Comparison of ENCODE assay signal across 2 cellular contexts in genomic region chr16:75233611-75233938, GRCh38.
TF ChIP-seq lines count a peak whose summit lies in the region.

No MANE protein-coding gene starts in this region.

TF ChIP-seq in HepG2, 621 proteins besides CTCF, POLR2A, EP300 and RAD21 (continues in another document):
- TF ChIP-seq MTF2 (CRISPR knock-in tag; IDR thresholded peaks at IDR 0.05; ENCODE audit: borderline replicate concordance): no peak
- TF ChIP-seq ZHX2 (IDR thresholded peaks at IDR 0.05; ENCODE audit: low read depth): no peak
- TF ChIP-seq ZHX2 (CRISPR knock-in tag; IDR thresholded peaks at IDR 0.05; ENCODE audit: borderline replicate concordance): no peak
- no peak for TF ChIP-seq ZNF562 (CRISPR knock-in tag; IDR thresholded peaks at IDR 0.05; ENCODE audit: borderline replicate concordance)
- no peak for TF ChIP-seq IRF2 (CRISPR knock-in tag; IDR thresholded peaks at IDR 0.05)
- TF ChIP-seq LBX2 (CRISPR knock-in tag; IDR thresholded peaks at IDR 0.05; ENCODE audit: borderline replicate concordance): no peak
- no peak for TF ChIP-seq NFYB (CRISPR knock-in tag; IDR thresholded peaks at IDR 0.05)
- no peak for TF ChIP-seq JUN (CRISPR knock-in tag; IDR thresholded peaks at IDR 0.05)
- no peak; the same call in 1 of the 2 replicates for TF ChIP-seq GPN1 (CRISPR knock-in tag; IDR thresholded peaks at IDR 0.05; ENCODE audit: borderline replicate concordance)
- 0 out of 2 replicates have a peak, but pooled peaks have one; percentile 24 for TF ChIP-seq NFAT5 (CRISPR knock-in tag; IDR thresholded peaks at IDR 0.05)
- no peak for TF ChIP-seq ZNF567 (CRISPR knock-in tag; IDR thresholded peaks at IDR 0.05; ENCODE audit: borderline replicate concordance)
- TF ChIP-seq PRMT3 (CRISPR knock-in tag; IDR thresholded peaks at IDR 0.05; ENCODE audit: borderline replicate concordance, low read depth): no peak
- TF ChIP-seq RBAK (CRISPR knock-in tag; IDR thresholded peaks at IDR 0.05): peak; percentile 10; the same call in 1 of the 2 replicates

TF ChIP-seq in H1, 55 proteins besides CTCF, POLR2A, EP300 and RAD21:
- TF ChIP-seq POLR2AphosphoS5 (IDR thresholded peaks at IDR 0.05; ENCODE audit: low read depth, low read length) (0 out of 2 replicates have a peak, but pooled peaks have one; percentile 27), SIN3A (conservative IDR thresholded peaks at IDR 0.05 in 1 of 2, IDR thresholded peaks at IDR 0.05 in 1 of 2; ENCODE audit: low read depth in 1 of 2, low read length in 2 of 2) (no peak)
